In genomic region chr9:29356-29755, GRCh38 we compare ENCODE assay signal across 8 cellular contexts. TPM values are rescaled to one million over a fixed set of nuclear protein-coding genes. Genes with fewer than 3 reads are reported as not detected.
DNase-seq lines count a peak whose midpoint lies in the region; ATAC-seq lines count a peak whose summit lies in the region.
"Not testable (repeated sequence)": the region's sequence is repeated elsewhere in the genome, so short reads cannot be mapped to it uniquely, and the experiment has no call there.

TSS of gene WASHC1 (minus strand) at chr9:29456. CDS start at chr9:24999, 4,457 bp downstream.

- H4K20me1 ChIP-seq in BLaER1 treated with 17β-estradiol and CSF1 and Interleukin-3, amounts not matched to agents 10 nM and 100 nM = not testable (repeated sequence)

- not testable (repeated sequence) for DNase-seq in T-helper 17 cell; neuronal stem cell (ENCODE audit: low spot score)

- not testable (repeated sequence) for H3K14ac ChIP-seq in neuronal stem cell (ENCODE audit: low read length)

- WGBS in HUES64 = no CpG with 5 or more reads among the region's 20 CpGs
- 0% methylated on average over 3 of the region's 20 CpGs; no CpG with 5 or more reads in 2 of the 3 donors for WGBS in adipose tissue, 3 donors
- WGBS in neuronal stem cell (ENCODE audit: extremely low coverage in 2 of 2, insufficient read length in 2 of 2, insufficient replicate concordance in 1 of 2), 2 donors = no CpG with 5 or more reads among the region's 20 CpGs
- WGBS in thymus = 0% methylated on average over 2 of the region's 20 CpGs

- peak within 1 kb of the TSS in 3 of 11 experiments; percentile 46 to 55 (median 52); a peak in 2 of 22 replicates for H3K9ac ChIP-seq in BLaER1 treated with 17β-estradiol and CSF1 and Interleukin-3, amounts not matched to agents 10 nM and 100 nM
- peak within 1 kb of the TSS; percentile 57; the same call in 1 of the 2 replicates for H3K9ac ChIP-seq in HUES64 (ENCODE audit: low read depth, low read length)
- H3K9ac ChIP-seq in neuronal stem cell (ENCODE audit: low read depth, low read length, poor library complexity) = not testable (repeated sequence)

- H3K27me3 Mint-ChIP-seq in T-helper 17 cell = not testable (repeated sequence)

- H3K4ac ChIP-seq in neuronal stem cell (ENCODE audit: low read length) = not testable (repeated sequence)

- H2AK5ac ChIP-seq in neuronal stem cell (ENCODE audit: low read depth, low read length) = not testable (repeated sequence)

- not testable (repeated sequence) for H3K4me3 Mint-ChIP-seq in T-helper 17 cell

- H3K4me2 ChIP-seq in BLaER1 treated with 17β-estradiol and CSF1 and Interleukin-3, amounts not matched to agents 10 nM and 100 nM = not testable (repeated sequence)
- H3K4me2 ChIP-seq in neuronal stem cell (ENCODE audit: insufficient read depth, low read length, poor library complexity, severe bottlenecking) = peak within 1 kb of the TSS; percentile 18

- not testable (repeated sequence) for H3K79me1 ChIP-seq in neuronal stem cell (ENCODE audit: low read depth, low read length)

- not testable (repeated sequence) for H2BK120ac ChIP-seq in neuronal stem cell (ENCODE audit: low read depth, low read length)

- H3K4me1 ChIP-seq in BLaER1 treated with 17β-estradiol and CSF1 and Interleukin-3, amounts not matched to agents 10 nM and 100 nM; HUES64 (ENCODE audit: insufficient read depth, low read length); neuronal stem cell (ENCODE audit: control insufficient read depth in 2 of 2, insufficient read depth in 1 of 2, low read depth in 1 of 2, low read length in 2 of 2); thymus (ENCODE audit: control insufficient read depth, insufficient read depth, low read length): not testable (repeated sequence)

- not testable (repeated sequence) for H3K36me3 ChIP-seq in BLaER1 treated with 17β-estradiol and CSF1 and Interleukin-3, amounts not matched to agents 10 nM and 100 nM; HUES64 (ENCODE audit: insufficient read depth, low read length); neuronal stem cell (replicated peaks in 1 of 2; ENCODE audit: control insufficient read depth in 2 of 2, insufficient read depth in 2 of 2, low read length in 2 of 2); thymus (ENCODE audit: control insufficient read depth, insufficient read depth)

- H3K27ac ChIP-seq in BLaER1 treated with 17β-estradiol and CSF1 and Interleukin-3, amounts not matched to agents 10 nM and 100 nM; HUES64 (ENCODE audit: low read depth, low read length); adipose tissue (ENCODE audit: low read depth, low read length); neuronal stem cell (replicated peaks; ENCODE audit: low read length); thymus (ENCODE audit: low read depth): not testable (repeated sequence)

- H4K8ac ChIP-seq in neuronal stem cell (ENCODE audit: low read depth, low read length) = not testable (repeated sequence)

- peak within 1 kb of the TSS; percentile 32 to 59 (median 48); a peak in 11 of 20 replicates for H3K4me3 ChIP-seq in BLaER1 treated with 17β-estradiol and CSF1 and Interleukin-3, amounts not matched to agents 10 nM and 100 nM
- H3K4me3 ChIP-seq in HUES64 (ENCODE audit: low read length) (peak within 1 kb of the TSS; percentile 53), iPS-18c (ENCODE audit: insufficient read depth, low read depth, low read length) (peak within 1 kb of the TSS; percentile 41; the same call in 1 of the 2 replicates), neuronal stem cell (ENCODE audit: low read length in 2 of 2) (peak within 1 kb of the TSS; percentile 47 to 68), thymus (ENCODE audit: low read length) (peak within 1 kb of the TSS; percentile 29)

- not testable (repeated sequence) for H2AFZ ChIP-seq in neuronal stem cell (ENCODE audit: low read length)

- H2BK12ac ChIP-seq in neuronal stem cell (ENCODE audit: low read length) = not testable (repeated sequence)

- not testable (repeated sequence) for H3K4me1 Mint-ChIP-seq in T-helper 17 cell

- H4K91ac ChIP-seq in neuronal stem cell (ENCODE audit: low read depth, low read length, poor library complexity) = not testable (repeated sequence)

- not testable (repeated sequence) for H3K9me3 ChIP-seq in BLaER1 treated with 17β-estradiol and CSF1 and Interleukin-3, amounts not matched to agents 10 nM and 100 nM (replicated peaks in 1 of 11); HUES64 (ENCODE audit: insufficient read depth, low read depth, low read length); T-helper 17 cell (ENCODE audit: control insufficient read depth, low read length, poor library complexity, severe bottlenecking); iPS-18c (ENCODE audit: control insufficient read depth, insufficient read depth, low read length); neuronal stem cell (replicated peaks in 1 of 2; ENCODE audit: control insufficient read depth in 2 of 2, insufficient read depth in 1 of 2, low read depth in 1 of 2, low read length in 2 of 2); thymus (ENCODE audit: control insufficient read depth)

- H3K27ac Mint-ChIP-seq in T-helper 17 cell = not testable (repeated sequence)

- H2BK5ac ChIP-seq in neuronal stem cell (ENCODE audit: low read length) = not testable (repeated sequence)

- not testable (repeated sequence) for H3K27me3 ChIP-seq in BLaER1 treated with 17β-estradiol and CSF1 and Interleukin-3, amounts not matched to agents 10 nM and 100 nM; HUES64 (ENCODE audit: insufficient read depth, low read length); neuronal stem cell (ENCODE audit: control insufficient read depth in 3 of 3, insufficient read depth in 3 of 3, low read depth in 1 of 3, low read length in 3 of 3); thymus (ENCODE audit: control insufficient read depth, insufficient read depth)

- H2BK15ac ChIP-seq in neuronal stem cell (ENCODE audit: low read length) = not testable (repeated sequence)

- ATAC-seq in T-helper 17 cell, esophagus mucosa: not testable (repeated sequence)

- not testable (repeated sequence) for H3K23ac ChIP-seq in neuronal stem cell (ENCODE audit: low read depth, low read length, poor library complexity)

- H3K36me3 Mint-ChIP-seq in T-helper 17 cell (ENCODE audit: low read depth) = not testable (repeated sequence)

- not testable (repeated sequence) for H3K18ac ChIP-seq in neuronal stem cell (ENCODE audit: low read length)

RNA-seq across cellular contexts. Expression of gene WASHC1, which starts in this region (rescaled TPM):
- polyA plus RNA-seq in HUES64 (2013, experiment 1 of 2) = 6.6 TPM
- 9.2 TPM for polyA plus RNA-seq in HUES64 (2013, experiment 2 of 2)
- 10 to 100 TPM; 18.8 to 19.4 TPM for total RNA-seq in T-helper 17 cell
- polyA plus RNA-seq in adipose tissue = 10 to 100 TPM; 10.9 to 15.4 (median 12.3) TPM
- 11.2 TPM for total RNA-seq in esophagus mucosa
- 9.0 TPM for polyA plus RNA-seq in neuronal stem cell (2013, experiment 1 of 2)
- polyA plus RNA-seq in neuronal stem cell (2013, experiment 2 of 2) = 8.0 TPM
- 70.1 TPM for polyA plus RNA-seq in thymus
